ENCODE assay signal across 17 cellular contexts in genomic region chr7:121390109-121390508, GRCh38. TPM values are rescaled to one million over a fixed set of nuclear protein-coding genes. Genes with fewer than 3 reads are reported as not detected.
DNase-seq lines count a peak whose midpoint lies in the region; ATAC-seq, FAIRE-seq and TF ChIP-seq lines count a peak whose summit lies in the region.
"Had no signal": no experiment of that assay in that cellular context is flagged by ENCODE, and none has a peak within 500 bp of the region (broad histone marks: within the 10 kb centered on the region; RNA-seq: fewer than 3 reads in every experiment).

No MANE protein-coding gene starts in this region.

- TF ChIP-seq EP300 in K562 (IDR thresholded peaks at IDR 0.05; ENCODE audit: low read length), result no peak

- no peaks in the 10 kb centered on the region for H3K9me3 ChIP-seq in HCT116 (ENCODE audit: control insufficient read depth in 1 of 2, insufficient read depth in 1 of 2, low read depth in 1 of 2, low read length in 2 of 2)
- H3K9me3 ChIP-seq in K562 (replicated peaks; ENCODE audit: control insufficient read depth, insufficient read depth, low read depth, low read length), result no peaks in the 10 kb centered on the region

- peak overlapping the region; percentile 16 for H3K27ac Mint-ChIP-seq in activated CD4-positive, alpha-beta T cell treated with anti-CD3 and anti-CD28 coated beads, Interleukin-2, amount 10 ng/mL, durations not matched to agents 24 days and 14 days
- H3K27ac Mint-ChIP-seq in stimulated activated memory B cell treated with anti-CD40 and anti-IgM and Interleukin-4, amounts not matched to agents 10 μg/mL and 1 μg/mL and 100 μg/mL, for 72 hours, result peak overlapping the region; percentile 81

- RAD21 ChIA-PET in HCT116 (lab: Charles Lee; ENCODE audit: low non-redundant PET in 1 of 2, low total read pairs in 2 of 2, uncharacterized antibody in 2 of 2, unreplicated experiment in 2 of 2), result no interaction called here

- POLR2A ChIA-PET in HCT116 (lab: Charles Lee) (no interaction called here), K562 (lab: Yijun Ruan, JAX) (no interaction called here)

- peak overlapping the region; percentile 43 for H3K4me3 Mint-ChIP-seq in activated CD4-positive, alpha-beta T cell treated with anti-CD3 and anti-CD28 coated beads, Interleukin-2, amount 10 ng/mL, durations not matched to agents 24 days and 14 days
- no peak overlapping the region for H3K4me3 Mint-ChIP-seq in stimulated activated memory B cell treated with anti-CD40 and anti-IgM and Interleukin-4, amounts not matched to agents 10 μg/mL and 1 μg/mL and 100 μg/mL, for 72 hours

- H2AFZ ChIP-seq in HCT116 (ENCODE audit: low read depth, low read length, poor library complexity, severe bottlenecking) (no peak overlapping the region), K562 (ENCODE audit: low read depth, low read length) (no peak overlapping the region)

- DNase-seq in activated CD4-positive, alpha-beta T cell treated with anti-CD3 and anti-CD28 coated beads, Interleukin-2, amount 10 ng/mL, durations not matched to agents 24 days and 14 days, result no peak
- DNase-seq in activated CD4-positive, alpha-beta T cell treated with anti-CD3 and anti-CD28 coated beads for 1 hour, result no peak
- DNase-seq in HCT116 (ENCODE audit: low read depth, low spot score), result no peak
- no peak for DNase-seq in K562 (ENCODE audit: extremely low read depth in 1 of 4, low spot score in 3 of 4)
- no peak for DNase-seq in H7
- DNase-seq: 8988T; DMS79; HCEC 1CT; NCI-H1105 treated with DMSO at 0.1 percent for 48 hours; NCI-H1694; NCI-H748 treated with DMSO at 0.1 percent for 48 hours; NK-92 treated with Interleukin-12 subunit alpha and Interleukin-12 subunit beta, amount 100 ng/mL, for 24 hours; OCI-M1; SHP77 treated with DMSO at 0.1 percent for 48 hours had no signal

- in situ Hi-C loops in K562 (cut with MboI), result no loop called here

- CTCF ChIA-PET in HCT116 (lab: Charles Lee), result no interaction called here
- CTCF ChIA-PET in K562 (lab: Yijun Ruan, JAX; ENCODE audit: low intra/inter-chr PET ratio), result no interaction called here

- peaks cover 6 to 45% of the 10 kb centered on the region in 2 experiments; a peak in 2 of 4 replicates for H3K36me3 ChIP-seq in HCT116 (ENCODE audit: control insufficient read depth in 1 of 2, insufficient read depth in 2 of 2, low read length in 2 of 2)
- H3K36me3 ChIP-seq in K562 (ENCODE audit: control insufficient read depth, insufficient read depth, low read length), result peaks cover 9% of the 10 kb centered on the region; the same call in 2 of the 3 replicates
- no peaks in the 10 kb centered on the region; the same call in 1 of the 2 replicates for H3K36me3 ChIP-seq in H7 (replicated peaks; ENCODE audit: control insufficient read depth, insufficient read depth, low read length)

- FAIRE-seq in K562 (lab: Jason Lieb, UNC), result no peak

- H3K4me3 ChIP-seq in HCT116 (replicated peaks in 1 of 2; ENCODE audit: low read depth in 1 of 2, low read length in 2 of 2) (no peak overlapping the region), K562 (no peak overlapping the region), H7 (ENCODE audit: insufficient read depth, low read depth, low read length) (no peak overlapping the region)

- H3K27me3 ChIP-seq in HCT116 (ENCODE audit: insufficient read depth, low read length), result no peaks in the 10 kb centered on the region
- H3K27me3 ChIP-seq in K562 (ENCODE audit: control insufficient read depth in 2 of 2, insufficient read depth in 2 of 2, low read length in 2 of 2), result no peaks in the 10 kb centered on the region
- H3K27me3 ChIP-seq in H7 (ENCODE audit: control insufficient read depth, insufficient read depth, low read length), result no peaks in the 10 kb centered on the region

- BruUV-seq in HCT116 (replicated peaks; lab: Mats Ljungman, UMichigan) (no TSS peak), K562 (replicated peaks; lab: Mats Ljungman, UMichigan) (no TSS peak)

- no peak for ATAC-seq in HCT116
- ATAC-seq in K562, result no peak
- ATAC-seq in stimulated activated memory B cell treated with anti-CD40 and anti-IgM and Interleukin-4, amounts not matched to agents 10 μg/mL and 1 μg/mL and 100 μg/mL, for 72 hours, result no peak
- ATAC-seq in HG03521 (IDR thresholded peaks at IDR 0.05; ENCODE audit: unreplicated experiment), result no peak
- no peak for ATAC-seq in GM18517 (IDR thresholded peaks at IDR 0.05; ENCODE audit: unreplicated experiment)

- H3K4me1 ChIP-seq in HCT116 (ENCODE audit: control insufficient read depth in 1 of 2, insufficient read depth in 2 of 2, low read length in 2 of 2) (peaks cover 38 to 98% of the 10 kb centered on the region in 2 experiments), K562 (replicated peaks in 1 of 2; ENCODE audit: control insufficient read depth in 2 of 2, insufficient read depth in 2 of 2, low read length in 2 of 2) (peaks cover 0 to 10% of the 10 kb centered on the region in 2 experiments; a peak in 3 of 5 replicates)

- no peak for TF ChIP-seq CTCF in HCT116 (IDR thresholded peaks at IDR 0.05 in 2 of 3, conservative IDR thresholded peaks at IDR 0.05 in 1 of 3; ENCODE audit: borderline replicate concordance in 1 of 3, insufficient read depth in 1 of 3, low read depth in 2 of 3, low read length in 2 of 3)
- no peak for TF ChIP-seq CTCF in K562 (IDR thresholded peaks at IDR 0.05 in 2 of 3, conservative IDR thresholded peaks at IDR 0.05 in 1 of 3; ENCODE audit: insufficient read depth in 2 of 3, low read depth in 1 of 3, low read length in 3 of 3)

- H3K9ac ChIP-seq in HCT116 (ENCODE audit: low read length) (peak overlapping the region; percentile 13; the same call in 1 of the 2 replicates), K562 (ENCODE audit: insufficient read depth in 1 of 2, low read depth in 2 of 2, low read length in 2 of 2) (no peak overlapping the region)

- peak overlapping the region; percentile 29; the same call in 1 of the 2 replicates for H3K4me2 ChIP-seq in HCT116 (ENCODE audit: low read length)
- no peak overlapping the region for H3K4me2 ChIP-seq in K562 (ENCODE audit: insufficient read depth, low read length)

- H4K20me1 ChIP-seq in HCT116 (ENCODE audit: insufficient read depth) (peaks cover 70% of the 10 kb centered on the region), K562 (replicated peaks; ENCODE audit: control insufficient read depth, insufficient read depth, low read length) (no peaks in the 10 kb centered on the region)

- H3K79me2 ChIP-seq in HCT116 (ENCODE audit: insufficient read depth, low read length), result peaks cover 100% of the 10 kb centered on the region
- peaks cover 96% of the 10 kb centered on the region for H3K79me2 ChIP-seq in K562 (ENCODE audit: control insufficient read depth, insufficient read depth, low read length)

- no peaks in the 10 kb centered on the region for H3K9me1 ChIP-seq in K562 (ENCODE audit: control insufficient read depth, insufficient read depth, low read length)

- no peaks in the 10 kb centered on the region for H3K9me2 ChIP-seq in HCT116 (ENCODE audit: insufficient read depth)

- H3K4me1 Mint-ChIP-seq in activated CD4-positive, alpha-beta T cell treated with anti-CD3 and anti-CD28 coated beads, Interleukin-2, amount 10 ng/mL, durations not matched to agents 24 days and 14 days, result peaks cover 66% of the 10 kb centered on the region
- peaks cover 74% of the 10 kb centered on the region for H3K4me1 Mint-ChIP-seq in stimulated activated memory B cell treated with anti-CD40 and anti-IgM and Interleukin-4, amounts not matched to agents 10 μg/mL and 1 μg/mL and 100 μg/mL, for 72 hours

- H3K27ac ChIP-seq in HCT116 (ENCODE audit: low read depth, low read length) (no peak overlapping the region), K562 (ENCODE audit: extremely low read depth, low read depth, low read length) (no peak overlapping the region)

- no peaks in the 10 kb centered on the region for H3K27me3 Mint-ChIP-seq in activated CD4-positive, alpha-beta T cell treated with anti-CD3 and anti-CD28 coated beads, Interleukin-2, amount 10 ng/mL, durations not matched to agents 24 days and 14 days
- no peaks in the 10 kb centered on the region for H3K27me3 Mint-ChIP-seq in stimulated activated memory B cell treated with anti-CD40 and anti-IgM and Interleukin-4, amounts not matched to agents 10 μg/mL and 1 μg/mL and 100 μg/mL, for 72 hours

- no peaks in the 10 kb centered on the region for H3K9me3 Mint-ChIP-seq in activated CD4-positive, alpha-beta T cell treated with anti-CD3 and anti-CD28 coated beads, Interleukin-2, amount 10 ng/mL, durations not matched to agents 24 days and 14 days
- H3K9me3 Mint-ChIP-seq in stimulated activated memory B cell treated with anti-CD40 and anti-IgM and Interleukin-4, amounts not matched to agents 10 μg/mL and 1 μg/mL and 100 μg/mL, for 72 hours, result no peaks in the 10 kb centered on the region

- TF ChIP-seq RAD21 in HCT116 (IDR thresholded peaks at IDR 0.05; ENCODE audit: low read depth) (no peak), K562 (CRISPR knock-in tag; conservative IDR thresholded peaks at IDR 0.05 in 1 of 2, IDR thresholded peaks at IDR 0.05 in 1 of 2) (no peak)

- H3K36me3 Mint-ChIP-seq in activated CD4-positive, alpha-beta T cell treated with anti-CD3 and anti-CD28 coated beads, Interleukin-2, amount 10 ng/mL, durations not matched to agents 24 days and 14 days (ENCODE audit: low read depth), result peaks cover 45% of the 10 kb centered on the region
- peaks cover 19% of the 10 kb centered on the region for H3K36me3 Mint-ChIP-seq in stimulated activated memory B cell treated with anti-CD40 and anti-IgM and Interleukin-4, amounts not matched to agents 10 μg/mL and 1 μg/mL and 100 μg/mL, for 72 hours

- intact Hi-C loops in activated CD4-positive, alpha-beta T cell treated with anti-CD3 and anti-CD28 coated beads, Interleukin-2, amount 10 ng/mL, durations not matched to agents 24 days and 14 days (cut with micrococcal nuclease), result no loop called here
- intact Hi-C loops in HCT116 (cut with micrococcal nuclease), result no loop called here
- intact Hi-C loops in K562 (cut with micrococcal nuclease), result loop anchor here (10.0 kb wide), 1 partner anchor 405 kb away; the partner anchor contains the start of gene CPED1

- TF ChIP-seq POLR2A in HCT116 (IDR thresholded peaks at IDR 0.05; ENCODE audit: borderline replicate concordance, extremely low read depth, insufficient read depth, insufficient read length) (no peak), K562 (conservative IDR thresholded peaks at IDR 0.05) (no peak)

RNA-seq across cellular contexts. Expression of gene FAM3C, which starts 6.0 kb away (rescaled TPM):
- total RNA-seq in activated CD4-positive, alpha-beta T cell treated with anti-CD3 and anti-CD28 coated beads, Interleukin-2, amount 10 ng/mL, durations not matched to agents 24 days and 14 days, result 77.5 and 80.2 TPM in 2 replicates
- total RNA-seq in HCT116 (2021; ENCODE audit: unreplicated experiment) (322 TPM), K562 (2014; rRNA removed) (24.7 and 36.2 TPM in 2 replicates), K562 (2014; rRNA removed; fragmentation: Illumina TruSeq; extraction: Trizol) (30.0 and 34.6 TPM in 2 replicates), K562 (2015; rRNA removed; fragmentation: Illumina TruSeq; extraction: Trizol) (26.9 and 27.2 TPM in 2 replicates), K562 (2021) (30.2 and 30.7 TPM in 2 replicates)
- polyA plus RNA-seq in HCT116 (2012), result 103 and 148 TPM in 2 replicates
- 26.3 and 87.3 TPM in 2 replicates for total RNA-seq in K562 (2011; cell fraction: chromatin; rRNA removed; ENCODE audit: low replicate concordance)
- total RNA-seq in K562 (2011; cell fraction: nucleolus; rRNA removed), result 13.7 and 17.5 TPM in 2 replicates
- 43.6 and 70.5 TPM in 2 replicates for total RNA-seq in K562 (2011; cell fraction: nucleoplasm; rRNA removed)
- polyA plus RNA-seq in K562 (2011; rRNA removed) (21.2 and 37.2 TPM in 2 replicates), K562 (2014; fragmentation: Illumina TruSeq; extraction: Trizol) (33.5 and 40.5 TPM in 2 replicates), K562 (2014; fragmentation: Nextera tagmentation; extraction: Ambion mirVana) (10 to 100 TPM; 10.6 to 13.1 TPM), K562 (2014; rRNA removed) (36.7 and 42.6 TPM in 2 replicates)
- 3.3 and 9.0 TPM in 2 replicates for polyA plus RNA-seq in K562 (2011; cell fraction: cytosol; rRNA removed)
- 15.5 and 18.9 TPM in 2 replicates for polyA plus RNA-seq in K562 (2011; cell fraction: nucleus; rRNA removed)
- 33.9 and 36.5 TPM in 2 replicates for polyA plus RNA-seq in K562 (2012)
- 25.7 and 29.3 TPM in 2 replicates for polyA minus RNA-seq in K562 (2011; rRNA and poly(A)+ RNA removed)
- 5.5 and 7.5 TPM in 2 replicates for polyA minus RNA-seq in K562 (2011; cell fraction: cytosol; rRNA and poly(A)+ RNA removed)
- 38.0 and 55.6 TPM in 2 replicates for polyA minus RNA-seq in K562 (2011; cell fraction: nucleus; rRNA and poly(A)+ RNA removed)
- total RNA-seq in H7 (2014; rRNA removed; shearing (Covaris generic)), result 30.3 and 34.9 TPM in 2 replicates
